Comparison of ENCODE assay signal across 21 cellular contexts in the genomic region with DNA sequence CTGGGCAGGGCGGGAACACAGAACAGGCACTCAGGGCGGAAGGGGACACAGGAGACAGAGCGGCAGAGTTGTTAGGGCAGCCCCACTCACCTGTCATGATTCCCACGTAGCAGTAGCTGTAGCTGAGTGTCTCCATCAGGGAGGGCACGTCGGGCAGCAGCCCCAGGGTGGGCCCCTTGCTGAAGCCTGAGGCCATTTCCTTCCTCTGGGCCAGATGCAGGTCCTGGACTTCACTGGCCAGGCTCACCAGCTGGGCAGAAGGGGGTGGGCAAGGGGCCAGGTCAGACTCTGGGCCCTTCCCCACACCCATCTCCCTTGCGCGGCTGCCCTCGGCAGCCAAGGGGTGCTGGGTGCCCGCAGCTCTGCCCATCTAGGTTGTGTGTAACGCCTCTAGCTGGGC. TPM values are rescaled to one million over a fixed set of nuclear protein-coding genes. Genes with fewer than 3 reads are reported as not detected.
DNase-seq lines count a peak whose midpoint lies in the region; ATAC-seq, FAIRE-seq and TF ChIP-seq lines count a peak whose summit lies in the region.
"Had no signal": no experiment of that assay in that cellular context is flagged by ENCODE, and none has a peak within 500 bp of the region (broad histone marks: within the 10 kb centered on the region; RNA-seq: fewer than 3 reads in every experiment).

No MANE protein-coding gene starts in this region.

- H3K4me3 ChIP-seq in HCT116 (replicated peaks in 1 of 2; ENCODE audit: low read depth in 1 of 2, low read length in 2 of 2) (no peak overlapping the region), kidney (ENCODE audit: low read length in 2 of 2) (no peak overlapping the region), spleen (no peak overlapping the region)
- H3K4me3 ChIP-seq: GM23248 had no signal

- H3K4me1 ChIP-seq in HCT116 (ENCODE audit: control insufficient read depth in 1 of 2, insufficient read depth in 2 of 2, low read length in 2 of 2) = peaks cover 5 to 13% of the 10 kb centered on the region in 2 experiments; a peak in 3 of 4 replicates
- H3K4me1 ChIP-seq in kidney (ENCODE audit: control insufficient read depth in 1 of 2, insufficient read depth in 1 of 2, low read depth in 1 of 2, low read length in 2 of 2) = peaks cover 4 to 9% of the 10 kb centered on the region in 2 donors
- peaks cover 4 to 19% (median 9%) of the 10 kb centered on the region in 6 donors for H3K4me1 ChIP-seq in spleen

- peaks cover 13% of the 10 kb centered on the region for H3K79me2 ChIP-seq in HCT116 (ENCODE audit: insufficient read depth, low read length)

- no peak for ATAC-seq in HCT116
- no peak for ATAC-seq in WTC11
- ATAC-seq in GM19324 (IDR thresholded peaks at IDR 0.05; ENCODE audit: low FRiP score, unreplicated experiment) = no peak

- no peaks in the 10 kb centered on the region for H3K9me3 Mint-ChIP-seq in WTC11
- H3K9me3 Mint-ChIP-seq: H9, HFFc6 had no signal

- TF ChIP-seq CTCF in HCT116 (IDR thresholded peaks at IDR 0.05 in 2 of 3, conservative IDR thresholded peaks at IDR 0.05 in 1 of 3; ENCODE audit: borderline replicate concordance in 1 of 3, insufficient read depth in 1 of 3, low read depth in 2 of 3, low read length in 2 of 3) = no peak
- TF ChIP-seq CTCF in WTC11 (IDR thresholded peaks at IDR 0.05) = no peak
- TF ChIP-seq CTCF in kidney (IDR thresholded peaks at IDR 0.05; ENCODE audit: borderline replicate concordance, extremely low read depth, insufficient read depth) = no peak
- no peak for TF ChIP-seq CTCF in spleen (IDR thresholded peaks at IDR 0.05 in 8 of 11, conservative IDR thresholded peaks at IDR 0.05 in 3 of 11)

- H3K4me1 Mint-ChIP-seq in WTC11 = peaks cover 28% of the 10 kb centered on the region

- H4K20me1 ChIP-seq in HCT116 (ENCODE audit: insufficient read depth) = no peaks in the 10 kb centered on the region

- H3K9me2 ChIP-seq in HCT116 (ENCODE audit: insufficient read depth) = no peaks in the 10 kb centered on the region
- H3K9me2 ChIP-seq: SK-N-SH had no signal

- H3K4me2 ChIP-seq in HCT116 (ENCODE audit: low read length) = no peak overlapping the region
- H3K4me2 ChIP-seq: SK-N-SH had no signal

- 81 to 93% (median 83%) methylated on average over 10 to 11 of the region's 11 CpGs for WGBS in spleen, 5 donors

- no peak overlapping the region for H3K27ac ChIP-seq in HCT116 (ENCODE audit: low read depth, low read length)
- no peak overlapping the region for H3K27ac ChIP-seq in kidney (ENCODE audit: low read depth in 2 of 2, low read length in 2 of 2)
- H3K27ac ChIP-seq in spleen = no peak overlapping the region
- H3K27ac ChIP-seq: GM23248 had no signal

- CTCF ChIA-PET in HCT116 (lab: Charles Lee) = no interaction called here
- CTCF ChIA-PET in WTC11 (lab: Charles Lee) = interaction anchor here (0.7 to 1.2 kb wide), 2 partner anchors 12 to 82 kb away, joined by 3 read pairs; no protein-coding TSS in a partner anchor

- FAIRE-seq in kidney (lab: Jason Lieb, UNC) = no peak

- H3K36me3 ChIP-seq in HCT116 (ENCODE audit: control insufficient read depth in 1 of 2, insufficient read depth in 2 of 2, low read length in 2 of 2) = peaks cover 6 to 26% of the 10 kb centered on the region in 2 experiments
- H3K36me3 ChIP-seq in kidney (ENCODE audit: control insufficient read depth in 1 of 2, insufficient read depth in 2 of 2, low read length in 2 of 2) = no peaks in the 10 kb centered on the region
- H3K36me3 ChIP-seq in spleen = peaks cover 0 to 85% (median 16%) of the 10 kb centered on the region in 6 donors
- H3K36me3 ChIP-seq: BE2C had no signal

- RAD21 ChIA-PET in HCT116 (lab: Charles Lee; ENCODE audit: low non-redundant PET in 1 of 2, low total read pairs in 2 of 2, uncharacterized antibody in 2 of 2, unreplicated experiment in 2 of 2) = no interaction called here

- BruUV-seq in HCT116 (replicated peaks; lab: Mats Ljungman, UMichigan) = no TSS peak

- H2AFZ ChIP-seq in HCT116 (ENCODE audit: low read depth, low read length, poor library complexity, severe bottlenecking) = no peak overlapping the region
- H2AFZ ChIP-seq: GM23248 had no signal

- no peak overlapping the region for H3K27ac Mint-ChIP-seq in WTC11
- H3K27ac Mint-ChIP-seq: HFFc6 had no signal

- peaks cover 32% of the 10 kb centered on the region for H3K36me3 Mint-ChIP-seq in WTC11

- H3K4me3 Mint-ChIP-seq in WTC11 = no peak overlapping the region
- H3K4me3 Mint-ChIP-seq: H9, HFFc6 had no signal

- intact Hi-C loops in HCT116 (cut with micrococcal nuclease) = no loop called here
- intact Hi-C loops in kidney (cut with DNase I) = no loop called here
- intact Hi-C loops in spleen (cut with DNase I; ENCODE audit: low total_unique reads) = no loop called here

- H3K9me3 ChIP-seq in HCT116 (ENCODE audit: control insufficient read depth in 1 of 2, insufficient read depth in 1 of 2, low read depth in 1 of 2, low read length in 2 of 2) (no peaks in the 10 kb centered on the region), kidney (ENCODE audit: control insufficient read depth in 1 of 2, low read length in 2 of 2) (no peaks in the 10 kb centered on the region), spleen (no peaks in the 10 kb centered on the region)
- H3K9me3 ChIP-seq: BE2C, SK-N-SH had no signal

- TF ChIP-seq RAD21 in HCT116 (IDR thresholded peaks at IDR 0.05; ENCODE audit: low read depth) = no peak

- no peak for DNase-seq in HCT116 (ENCODE audit: low read depth, low spot score)
- DNase-seq in WTC11 (ENCODE audit: low spot score) = no peak
- DNase-seq in kidney = peak; percentile 72
- DNase-seq in spleen = peak; percentile 67
- DNase-seq in NOMO-1 treated with dmso at 0.1 percent for 144 hours (lab: John Stamatoyannopoulos, UW; ENCODE audit: unreplicated experiment) = no peak
- DNase-seq in GDM1 (lab: John Stamatoyannopoulos, UW) = no peak
- DNase-seq: BE2C, Calu3, DMS153, DND-41, GM23248, H9, HFFc6, KG1, MM.1S, NCI-H2029, NCI-H446, NCI-H524 treated with DMSO at 0.1 percent for 48 hours, SK-N-SH, SW 1271 had no signal

- H3K27me3 ChIP-seq in HCT116 (ENCODE audit: insufficient read depth, low read length) = no peaks in the 10 kb centered on the region
- H3K27me3 ChIP-seq in spleen (replicated peaks in 1 of 7) = no peaks in the 10 kb centered on the region
- H3K27me3 ChIP-seq: BE2C had no signal

- no peaks in the 10 kb centered on the region for H3K27me3 Mint-ChIP-seq in WTC11 (ENCODE audit: low read depth)

- TF ChIP-seq POLR2A in HCT116 (IDR thresholded peaks at IDR 0.05; ENCODE audit: borderline replicate concordance, extremely low read depth, insufficient read depth, insufficient read length) = no peak
- no peak for TF ChIP-seq POLR2A in spleen (IDR thresholded peaks at IDR 0.05)

- H3K9ac ChIP-seq in HCT116 (ENCODE audit: low read length) (no peak overlapping the region), kidney (ENCODE audit: low read length in 2 of 2) (no peak overlapping the region)
- H3K9ac ChIP-seq: GM23248, SK-N-SH had no signal

- POLR2A ChIA-PET in HCT116 (lab: Charles Lee) (no interaction called here), WTC11 (lab: Charles Lee) (no interaction called here)

TF ChIP-seq in HCT116, 20 proteins besides CTCF, POLR2A, EP300 and RAD21:
- TF ChIP-seq YY1 (IDR thresholded peaks at IDR 0.05; ENCODE audit: extremely low read depth, insufficient replicate concordance, low read depth, low read length) (no peak), POLR2AphosphoS5 (IDR thresholded peaks at IDR 0.05; ENCODE audit: low read depth, low read length) (0 out of 2 replicates have a peak, but pooled peaks have one; percentile 17)

TF ChIP-seq in WTC11, 78 proteins besides CTCF, POLR2A, EP300 and RAD21:
- TF ChIP-seq NR1H2 (CRISPR knock-in tag; IDR thresholded peaks at IDR 0.05) (no peak), ZNF138 (CRISPR knock-in tag; conservative IDR thresholded peaks at IDR 0.05) (no peak), E2F4 (CRISPR knock-in tag; IDR thresholded peaks at IDR 0.05; ENCODE audit: borderline replicate concordance, low read depth) (0 out of 2 replicates have a peak, but pooled peaks have one; percentile 2)

RNA-seq across cellular contexts. Expression of gene MBOAT7, which starts 5.9 kb away (rescaled TPM):
- 113 TPM for total RNA-seq in HCT116 (2021; ENCODE audit: unreplicated experiment)
- polyA plus RNA-seq in HCT116 (2012) = 80.1 and 82.8 TPM in 2 replicates
- total RNA-seq in WTC11 (2021) = 109 to 126 TPM (median 113 TPM) in 3 replicates
- total RNA-seq in kidney = 64.4 TPM
- 41.6 TPM for polyA plus RNA-seq in kidney (ENCODE audit: insufficient read depth, low read depth, low replicate concordance)
- 100 to 1,000 TPM in 3 of 7 donors, 10 to 100 TPM in 4; 65.1 to 208 (median 85.9) TPM for total RNA-seq in spleen
- 10 to 100 TPM; 12.0 to 19.4 (median 14.7) TPM for polyA plus RNA-seq in spleen

RNA-seq across cellular contexts. Expression of gene TSEN34, which starts 7.7 kb away (rescaled TPM):
- total RNA-seq in HCT116 (2021; ENCODE audit: unreplicated experiment) = 99.9 TPM
- 72.0 and 86.5 TPM in 2 replicates for polyA plus RNA-seq in HCT116 (2012)
- total RNA-seq in WTC11 (2021) = 32.0 to 34.3 TPM (median 32.5 TPM) in 3 replicates
- total RNA-seq in kidney = 33.8 TPM
- polyA plus RNA-seq in kidney (ENCODE audit: insufficient read depth, low read depth, low replicate concordance) = 51.0 TPM
- 100 to 1,000 TPM in 1 of 7 donors, 10 to 100 TPM in 6; 32.2 to 109 (median 45.5) TPM for total RNA-seq in spleen
- 10 to 100 TPM; 25.5 to 45.2 (median 37.5) TPM for polyA plus RNA-seq in spleen

RNA-seq across cellular contexts. Expression of gene TMC4, which starts 10.5 kb away (rescaled TPM):
- 60.3 TPM for total RNA-seq in HCT116 (2021; ENCODE audit: unreplicated experiment)
- polyA plus RNA-seq in HCT116 (2012) = 72.2 and 90.5 TPM in 2 replicates
- 9.3 to 14.7 TPM (median 13.8 TPM) in 3 replicates for total RNA-seq in WTC11 (2021)
- total RNA-seq in kidney = 98.9 TPM
- polyA plus RNA-seq in kidney (ENCODE audit: insufficient read depth, low read depth, low replicate concordance) = 64.6 TPM
- total RNA-seq in spleen = 1 to 10 TPM in 3 of 7 donors, under 1 TPM in 2, not detected in 2; 0.51 to 4.0 (median 1.0) TPM
- polyA plus RNA-seq in spleen = under 1 TPM; 0.12 to 0.86 (median 0.22) TPM
- total RNA-seq: GM23248 had no signal

RNA-seq across cellular contexts. Expression of gene RPS9, which starts 17.2 kb away (rescaled TPM):
- 1,666 TPM for total RNA-seq in HCT116 (2021; ENCODE audit: unreplicated experiment)
- polyA plus RNA-seq in HCT116 (2012) = 2,933 and 3,847 TPM in 2 replicates
- total RNA-seq in WTC11 (2021) = 1,828 to 2,106 TPM (median 2,018 TPM) in 3 replicates
- total RNA-seq in kidney = 1,209 TPM
- 2,020 TPM for polyA plus RNA-seq in kidney (ENCODE audit: insufficient read depth, low read depth, low replicate concordance)
- 1,000 to 10,000 TPM; 1,182 to 2,757 (median 1,587) TPM for total RNA-seq in spleen
- polyA plus RNA-seq in spleen = 1,000 to 10,000 TPM; 6,196 to 7,306 (median 6,994) TPM

RNA-seq across cellular contexts. Expression of gene LENG1, which starts 23.9 kb away (rescaled TPM):
- total RNA-seq in HCT116 (2021; ENCODE audit: unreplicated experiment) (7.6 TPM), WTC11 (2021) (4.6 to 5.4 TPM (median 4.9 TPM) in 3 replicates), kidney (8.0 TPM), spleen (10 to 100 TPM in 2 of 7 donors, 1 to 10 TPM in 5; 7.5 to 12.1 (median 9.0) TPM)
- 6.8 and 8.0 TPM in 2 replicates for polyA plus RNA-seq in HCT116 (2012)
- polyA plus RNA-seq in kidney (ENCODE audit: insufficient read depth, low read depth, low replicate concordance) (12.2 TPM), spleen (10 to 100 TPM in 1 of 3 donors, 1 to 10 TPM in 2; 7.4 to 14.6 (median 9.1) TPM)

Comparison
In these comparisons a context has a peak if more than half of its experiments do, and no peak if none do; other contexts are left out.
1. DNase-seq: peak in kidney (single experiment) and spleen (single experiment); none in HCT116 (single experiment), WTC11 (single experiment), NOMO-1 treated with dmso at 0.1 percent for 144 hours (single experiment) and GDM1 (single experiment).